31 cellular contexts compared by ENCODE assay signal in genomic region chr6:61869632-61870400, GRCh38.
"Had no signal": no experiment of that assay in that cellular context is flagged by ENCODE, and none has a peak within 500 bp of the region (broad histone marks: within the 10 kb centered on the region; RNA-seq: fewer than 3 reads in every experiment).

No MANE protein-coding gene starts in this region.

- H3K27ac Mint-ChIP-seq: naive thymus-derived CD8-positive, alpha-beta T cell; natural killer cell treated with Interleukin-12 subunit alpha and Interleukin-12 subunit beta and Interleukin-15 and Interleukin-18, amount 100 ng/mL, for 72 hours; nephron progenitor cell; stimulated activated memory B cell treated with anti-CD40 and anti-IgM and Interleukin-4, amounts not matched to agents 10 μg/mL and 1 μg/mL and 100 μg/mL, for 72 hours had no signal

- ATAC-seq: naive thymus-derived CD8-positive, alpha-beta T cell; natural killer cell treated with Interleukin-12 subunit alpha and Interleukin-12 subunit beta and Interleukin-15 and Interleukin-18, amount 100 ng/mL, for 72 hours; pancreas; right cardiac atrium; right lobe of liver; stimulated activated memory B cell treated with anti-CD40 and anti-IgM and Interleukin-4, amounts not matched to agents 10 μg/mL and 1 μg/mL and 100 μg/mL, for 72 hours; stimulated activated naive CD8-positive, alpha-beta T cell treated with anti-CD3 and anti-CD28 coated beads, Interleukin-15, Interleukin-2, amounts not matched to agents 100 U/mL and 50 U/mL, for 24 hours had no signal

- DNase-seq: naive B cell; naive thymus-derived CD8-positive, alpha-beta T cell; nephron progenitor cell; nucleus accumbens; pancreas; retina; spleen; stimulated activated CD4-positive, alpha-beta T cell treated with anti-CD3 and anti-CD28 coated beads, Interleukin-12 subunit alpha, Interleukin-12 subunit beta, amount 100 ng/mL, for 4 hours; stimulated activated CD4-positive, alpha-beta T cell treated with anti-CD3 and anti-CD28 coated beads, Interleukin-1b, Interleukin-23, amount 100 ng/mL, for 48 hours; stimulated activated CD4-positive, alpha-beta T cell treated with anti-CD3 and anti-CD28 coated beads, Interleukin-4, amount 100 ng/mL, for 1 hour; stimulated activated CD4-positive, alpha-beta T cell treated with anti-CD3 and anti-CD28 coated beads, Interleukin-4, amount 100 ng/mL, for 4 hours; stimulated activated CD8-positive, alpha-beta memory T cell treated with anti-CD3 and anti-CD28 coated beads, Interleukin-4, amount 100 ng/mL, for 48 hours; stimulated activated naive CD4-positive, alpha-beta T cell; stimulated activated naive CD8-positive, alpha-beta T cell treated with anti-CD3 and anti-CD28 coated beads, Interleukin-15, Interleukin-2, amounts not matched to agents 100 U/mL and 50 U/mL, for 24 hours; stomach; thyroid gland; trophoblast cell had no signal

- H3K36me3 ChIP-seq: neutrophil, pancreas, prostate gland, right lobe of liver, stomach, suprapubic skin, thoracic aorta, thyroid gland, tibial nerve, upper lobe of left lung, vagina had no signal

- H3K4me1 Mint-ChIP-seq: naive thymus-derived CD8-positive, alpha-beta T cell; nephron progenitor cell; neural crest cell; stimulated activated memory B cell treated with anti-CD40 and anti-IgM and Interleukin-4, amounts not matched to agents 10 μg/mL and 1 μg/mL and 100 μg/mL, for 72 hours had no signal

- H3K36me3 Mint-ChIP-seq: naive thymus-derived CD8-positive, alpha-beta T cell had no signal

- H3K27me3 ChIP-seq: neutrophil, pancreas, right lobe of liver, spleen, stomach, suprapubic skin, thyroid gland, tibial nerve, upper lobe of left lung, vagina had no signal

- H3K27ac ChIP-seq: neutrophil, pancreas, prostate gland, right lobe of liver, skin epidermis, spleen, stomach, suprapubic skin, thoracic aorta, thyroid gland, tibial nerve, upper lobe of left lung, vagina had no signal

- H3K4me3 Mint-ChIP-seq: naive B cell; naive thymus-derived CD8-positive, alpha-beta T cell; natural killer cell treated with Interleukin-12 subunit alpha and Interleukin-12 subunit beta and Interleukin-15 and Interleukin-18, amount 100 ng/mL, for 72 hours; nephron progenitor cell; neural crest cell; stimulated activated memory B cell treated with anti-CD40 and anti-IgM and Interleukin-4, amounts not matched to agents 10 μg/mL and 1 μg/mL and 100 μg/mL, for 72 hours had no signal

- H3K4me1 ChIP-seq: pancreas, prostate gland, right lobe of liver, spleen, stomach, suprapubic skin, thyroid gland, tibial nerve, upper lobe of left lung, vagina had no signal

- H3K4me3 ChIP-seq: pancreas, prostate gland, right lobe of liver, skin epidermis, smooth muscle cell, spleen, stomach, suprapubic skin, thoracic aorta, thyroid gland, tibial nerve, upper lobe of left lung, vagina had no signal

- H3K9me3 ChIP-seq: neutrophil, pancreas, prostate gland, right lobe of liver, thyroid gland, upper lobe of left lung, vagina had no signal

- H3K27me3 Mint-ChIP-seq: naive B cell; naive thymus-derived CD8-positive, alpha-beta T cell; natural killer cell treated with Interleukin-12 subunit alpha and Interleukin-12 subunit beta and Interleukin-15 and Interleukin-18, amount 100 ng/mL, for 72 hours; stimulated activated memory B cell treated with anti-CD40 and anti-IgM and Interleukin-4, amounts not matched to agents 10 μg/mL and 1 μg/mL and 100 μg/mL, for 72 hours had no signal
